12 cellular contexts compared by ENCODE assay signal in the genomic region with DNA sequence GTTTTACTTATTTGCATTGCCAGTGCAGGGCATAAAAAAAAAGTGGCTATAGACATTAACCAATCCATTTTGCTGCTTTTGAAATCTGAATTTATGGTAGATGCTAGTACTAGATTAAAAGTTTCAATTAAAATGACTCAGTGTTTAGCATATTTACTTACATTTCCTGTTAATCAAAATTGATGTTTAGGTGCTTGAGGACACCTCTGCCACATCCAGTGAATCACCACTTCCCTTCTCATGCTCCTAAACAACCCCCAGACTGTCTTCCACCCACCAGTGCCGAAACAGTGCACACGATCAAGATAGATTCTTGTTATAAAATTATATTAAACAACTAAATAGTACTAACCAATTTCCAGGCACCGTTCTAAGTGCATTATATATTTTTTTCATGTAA. TPM values are rescaled to one million over a fixed set of nuclear protein-coding genes. Genes with fewer than 3 reads are reported as not detected.
DNase-seq lines count a peak whose midpoint lies in the region; ATAC-seq and TF ChIP-seq lines count a peak whose summit lies in the region.
"Had no signal": no experiment of that assay in that cellular context is flagged by ENCODE, and none has a peak within 500 bp of the region (broad histone marks: within the 10 kb centered on the region; RNA-seq: fewer than 3 reads in every experiment).

No MANE protein-coding gene starts in this region.

- no peak for TF ChIP-seq CTCF in WTC11 (IDR thresholded peaks at IDR 0.05)

- H3K79me2 ChIP-seq in ACC112 (ENCODE audit: control insufficient read depth, insufficient read depth, low read length, unreplicated experiment): no peaks in the 10 kb centered on the region

- H3K27me3 ChIP-seq in ACC112 (ENCODE audit: insufficient read depth, low read length) (no peaks in the 10 kb centered on the region), iPS-18a (ENCODE audit: control insufficient read depth, insufficient read depth, low read length) (peaks cover 12% of the 10 kb centered on the region)
- peaks cover 3% of the 10 kb centered on the region for H3K27me3 ChIP-seq in CD8-positive, alpha-beta memory T cell (ENCODE audit: insufficient read depth, low read length, poor library complexity, severe bottlenecking)

- no peak overlapping the region for H2AFZ ChIP-seq in ACC112 (ENCODE audit: low read length, unreplicated experiment)

- DNase-seq in CD8-positive, alpha-beta memory T cell: no peak
- no peak for DNase-seq in WTC11 (ENCODE audit: low spot score)
- DNase-seq: effector CD4-positive, alpha-beta T cell; gastrocnemius medialis; Kasumi-1; Right ventricle myocardium superior had no signal

- H3K9me3 Mint-ChIP-seq in CD8-positive, alpha-beta memory T cell: peaks cover 0 to 2% (median 0%) of the 10 kb centered on the region in 5 donors
- H3K9me3 Mint-ChIP-seq in WTC11: no peaks in the 10 kb centered on the region

- H3K27me3 Mint-ChIP-seq in CD8-positive, alpha-beta memory T cell: peaks cover 10 to 40% of the 10 kb centered on the region in 2 donors
- peaks cover 10% of the 10 kb centered on the region for H3K27me3 Mint-ChIP-seq in WTC11 (ENCODE audit: low read depth)

- CTCF ChIA-PET in CD8-positive, alpha-beta memory T cell (lab: Charles Lee): no interaction called here
- CTCF ChIA-PET in WTC11 (lab: Charles Lee): interaction anchor here (0.9 to 1.5 kb wide), 7 partner anchors 8 to 246 kb away, joined by 3 to 6 read pairs (median 5); a partner anchor contains a TSS

- peaks cover 21% of the 10 kb centered on the region for H3K4me1 ChIP-seq in ACC112 (ENCODE audit: control insufficient read depth, insufficient read depth, low read length, unreplicated experiment)
- H3K4me1 ChIP-seq in CD8-positive, alpha-beta memory T cell (ENCODE audit: insufficient read depth, low read length): peaks cover 14% of the 10 kb centered on the region
- peaks cover 9% of the 10 kb centered on the region for H3K4me1 ChIP-seq in iPS-18a (ENCODE audit: control insufficient read depth, low read depth, low read length)
- H3K4me1 ChIP-seq: gastrocnemius medialis had no signal

- ATAC-seq in WTC11 (no peak), GM19455 (IDR thresholded peaks at IDR 0.05; ENCODE audit: unreplicated experiment) (no peak), GM19035 (IDR thresholded peaks at IDR 0.05; ENCODE audit: unreplicated experiment) (no peak), HG03432 (IDR thresholded peaks at IDR 0.05; ENCODE audit: unreplicated experiment) (no peak)
- ATAC-seq: gastrocnemius medialis had no signal

- H3K36me3 ChIP-seq in ACC112 (ENCODE audit: insufficient read depth, low read length) (no peaks in the 10 kb centered on the region), iPS-18a (ENCODE audit: control insufficient read depth, low read depth, low read length) (no peaks in the 10 kb centered on the region)
- no peaks in the 10 kb centered on the region for H3K36me3 ChIP-seq in CD8-positive, alpha-beta memory T cell (ENCODE audit: insufficient read depth, low read length)
- H3K36me3 ChIP-seq: gastrocnemius medialis had no signal

- H3K9ac ChIP-seq in iPS-18a (ENCODE audit: low read length): peak overlapping the region; percentile 18

- peaks cover 0 to 12% (median 1%) of the 10 kb centered on the region in 3 donors for H3K36me3 Mint-ChIP-seq in CD8-positive, alpha-beta memory T cell
- H3K36me3 Mint-ChIP-seq in WTC11: no peaks in the 10 kb centered on the region

- H3K27ac Mint-ChIP-seq in CD8-positive, alpha-beta memory T cell: peak overlapping the region in 5 of 8 donors; percentile 20 to 68 (median 48)
- H3K27ac Mint-ChIP-seq in WTC11: no peak overlapping the region

- peaks cover 18 to 28% (median 26%) of the 10 kb centered on the region in 3 donors for H3K4me1 Mint-ChIP-seq in CD8-positive, alpha-beta memory T cell
- H3K4me1 Mint-ChIP-seq in WTC11: peaks cover 18% of the 10 kb centered on the region

- POLR2A ChIA-PET in CD8-positive, alpha-beta memory T cell (lab: Charles Lee): no interaction called here
- POLR2A ChIA-PET in WTC11 (lab: Charles Lee): interaction anchor here (1.0 kb wide), 1 partner anchor 262 kb away, joined by 3 read pairs; a partner anchor contains a TSS

- no peak overlapping the region for H3K27ac ChIP-seq in ACC112 (ENCODE audit: low read depth, low read length)
- no peak overlapping the region for H3K27ac ChIP-seq in CD8-positive, alpha-beta memory T cell (ENCODE audit: low read depth, low read length)
- H3K27ac ChIP-seq in iPS-18a (ENCODE audit: low read length): no peak overlapping the region
- H3K27ac ChIP-seq: gastrocnemius medialis had no signal

- no peaks in the 10 kb centered on the region for H3K9me3 ChIP-seq in CD8-positive, alpha-beta memory T cell (ENCODE audit: low read length)
- no peaks in the 10 kb centered on the region for H3K9me3 ChIP-seq in iPS-18a (ENCODE audit: control insufficient read depth, low read depth, low read length)
- H3K9me3 ChIP-seq: gastrocnemius medialis had no signal

- peak overlapping the region; percentile 80; the same call in 1 of the 2 replicates for H3K4me3 ChIP-seq in ACC112 (ENCODE audit: low read depth, low read length)
- no peak overlapping the region for H3K4me3 ChIP-seq in CD8-positive, alpha-beta memory T cell (ENCODE audit: low read length)
- peak overlapping the region; percentile 77 for H3K4me3 ChIP-seq in iPS-18a (ENCODE audit: low read length)

- H3K4me3 Mint-ChIP-seq in CD8-positive, alpha-beta memory T cell: peak overlapping the region; percentile 62 to 85 (median 79)
- H3K4me3 Mint-ChIP-seq in WTC11: peak overlapping the region; percentile 92

TF ChIP-seq in WTC11, 78 proteins besides CTCF, POLR2A, EP300 and RAD21 (continues in another document):
- TF ChIP-seq, protein P1, sequence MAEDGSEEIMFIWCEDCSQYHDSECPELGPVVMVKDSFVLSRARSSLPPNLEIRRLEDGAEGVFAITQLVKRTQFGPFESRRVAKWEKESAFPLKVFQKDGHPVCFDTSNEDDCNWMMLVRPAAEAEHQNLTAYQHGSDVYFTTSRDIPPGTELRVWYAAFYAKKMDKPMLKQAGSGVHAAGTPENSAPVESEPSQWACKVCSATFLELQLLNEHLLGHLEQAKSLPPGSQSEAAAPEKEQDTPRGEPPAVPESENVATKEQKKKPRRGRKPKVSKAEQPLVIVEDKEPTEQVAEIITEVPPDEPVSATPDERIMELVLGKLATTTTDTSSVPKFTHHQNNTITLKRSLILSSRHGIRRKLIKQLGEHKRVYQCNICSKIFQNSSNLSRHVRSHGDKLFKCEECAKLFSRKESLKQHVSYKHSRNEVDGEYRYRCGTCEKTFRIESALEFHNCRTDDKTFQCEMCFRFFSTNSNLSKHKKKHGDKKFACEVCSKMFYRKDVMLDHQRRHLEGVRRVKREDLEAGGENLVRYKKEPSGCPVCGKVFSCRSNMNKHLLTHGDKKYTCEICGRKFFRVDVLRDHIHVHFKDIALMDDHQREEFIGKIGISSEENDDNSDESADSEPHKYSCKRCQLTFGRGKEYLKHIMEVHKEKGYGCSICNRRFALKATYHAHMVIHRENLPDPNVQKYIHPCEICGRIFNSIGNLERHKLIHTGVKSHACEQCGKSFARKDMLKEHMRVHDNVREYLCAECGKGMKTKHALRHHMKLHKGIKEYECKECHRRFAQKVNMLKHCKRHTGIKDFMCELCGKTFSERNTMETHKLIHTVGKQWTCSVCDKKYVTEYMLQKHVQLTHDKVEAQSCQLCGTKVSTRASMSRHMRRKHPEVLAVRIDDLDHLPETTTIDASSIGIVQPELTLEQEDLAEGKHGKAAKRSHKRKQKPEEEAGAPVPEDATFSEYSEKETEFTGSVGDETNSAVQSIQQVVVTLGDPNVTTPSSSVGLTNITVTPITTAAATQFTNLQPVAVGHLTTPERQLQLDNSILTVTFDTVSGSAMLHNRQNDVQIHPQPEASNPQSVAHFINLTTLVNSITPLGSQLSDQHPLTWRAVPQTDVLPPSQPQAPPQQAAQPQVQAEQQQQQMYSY (CRISPR knock-in tag; IDR thresholded peaks at IDR 0.05): no peak
- TF ChIP-seq MYBL2 (CRISPR knock-in tag; IDR thresholded peaks at IDR 0.05) (no peak), ZNF232 (CRISPR knock-in tag; IDR thresholded peaks at IDR 0.05) (no peak), HMGA2 (CRISPR knock-in tag; IDR thresholded peaks at IDR 0.05) (no peak), TEAD4 (CRISPR knock-in tag; IDR thresholded peaks at IDR 0.05) (no peak)
- TF ChIP-seq, protein P2, sequence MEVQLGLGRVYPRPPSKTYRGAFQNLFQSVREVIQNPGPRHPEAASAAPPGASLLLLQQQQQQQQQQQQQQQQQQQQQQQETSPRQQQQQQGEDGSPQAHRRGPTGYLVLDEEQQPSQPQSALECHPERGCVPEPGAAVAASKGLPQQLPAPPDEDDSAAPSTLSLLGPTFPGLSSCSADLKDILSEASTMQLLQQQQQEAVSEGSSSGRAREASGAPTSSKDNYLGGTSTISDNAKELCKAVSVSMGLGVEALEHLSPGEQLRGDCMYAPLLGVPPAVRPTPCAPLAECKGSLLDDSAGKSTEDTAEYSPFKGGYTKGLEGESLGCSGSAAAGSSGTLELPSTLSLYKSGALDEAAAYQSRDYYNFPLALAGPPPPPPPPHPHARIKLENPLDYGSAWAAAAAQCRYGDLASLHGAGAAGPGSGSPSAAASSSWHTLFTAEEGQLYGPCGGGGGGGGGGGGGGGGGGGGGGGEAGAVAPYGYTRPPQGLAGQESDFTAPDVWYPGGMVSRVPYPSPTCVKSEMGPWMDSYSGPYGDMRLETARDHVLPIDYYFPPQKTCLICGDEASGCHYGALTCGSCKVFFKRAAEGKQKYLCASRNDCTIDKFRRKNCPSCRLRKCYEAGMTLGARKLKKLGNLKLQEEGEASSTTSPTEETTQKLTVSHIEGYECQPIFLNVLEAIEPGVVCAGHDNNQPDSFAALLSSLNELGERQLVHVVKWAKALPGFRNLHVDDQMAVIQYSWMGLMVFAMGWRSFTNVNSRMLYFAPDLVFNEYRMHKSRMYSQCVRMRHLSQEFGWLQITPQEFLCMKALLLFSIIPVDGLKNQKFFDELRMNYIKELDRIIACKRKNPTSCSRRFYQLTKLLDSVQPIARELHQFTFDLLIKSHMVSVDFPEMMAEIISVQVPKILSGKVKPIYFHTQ (CRISPR knock-in tag; IDR thresholded peaks at IDR 0.05): no peak
- TF ChIP-seq, protein P3, sequence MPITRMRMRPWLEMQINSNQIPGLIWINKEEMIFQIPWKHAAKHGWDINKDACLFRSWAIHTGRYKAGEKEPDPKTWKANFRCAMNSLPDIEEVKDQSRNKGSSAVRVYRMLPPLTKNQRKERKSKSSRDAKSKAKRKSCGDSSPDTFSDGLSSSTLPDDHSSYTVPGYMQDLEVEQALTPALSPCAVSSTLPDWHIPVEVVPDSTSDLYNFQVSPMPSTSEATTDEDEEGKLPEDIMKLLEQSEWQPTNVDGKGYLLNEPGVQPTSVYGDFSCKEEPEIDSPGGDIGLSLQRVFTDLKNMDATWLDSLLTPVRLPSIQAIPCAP (CRISPR knock-in tag; IDR thresholded peaks at IDR 0.05): no peak

RNA-seq across cellular contexts. Expression of a gene that starts 32.7 kb away (rescaled TPM):
- 10 to 100 TPM; 18.7 to 20.4 TPM for total RNA-seq in CD8-positive, alpha-beta memory T cell
- 22.6 TPM for polyA plus RNA-seq in CD8-positive, alpha-beta memory T cell
- total RNA-seq in WTC11 (2021): 25.0 to 32.9 TPM (median 30.6 TPM) in 3 replicates

RNA-seq across cellular contexts. Expression of a gene that starts 37.7 kb away (rescaled TPM):
- total RNA-seq in CD8-positive, alpha-beta memory T cell: not detected
- not detected for polyA plus RNA-seq in CD8-positive, alpha-beta memory T cell
- not detected in 3 replicates for total RNA-seq in WTC11 (2021)
- total RNA-seq: gastrocnemius medialis, subcutaneous adipose tissue had no signal
